12 cellular contexts compared by ENCODE assay signal in the genomic region with DNA sequence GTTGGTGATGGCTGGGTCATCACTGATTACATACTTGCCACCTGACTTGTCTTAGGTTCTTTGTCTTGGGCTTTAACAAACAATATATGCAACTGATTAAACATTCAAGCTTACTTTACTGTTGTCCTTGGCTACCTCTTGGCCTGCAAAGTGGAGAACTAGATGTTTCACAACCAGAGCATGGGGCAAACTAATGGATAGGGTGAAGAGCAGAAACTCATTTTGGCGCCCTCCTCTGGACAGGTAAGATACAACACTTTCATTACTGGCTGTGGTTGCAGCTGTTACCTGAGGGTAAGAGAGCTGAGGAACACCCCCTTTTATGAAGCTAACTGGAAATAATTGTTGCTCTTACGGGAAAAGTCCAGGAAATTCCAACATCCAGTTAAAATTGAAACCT.
DNase-seq lines count a peak whose midpoint lies in the region; TF ChIP-seq lines count a peak whose summit lies in the region.
"Had no signal": no experiment of that assay in that cellular context is flagged by ENCODE, and none has a peak within 500 bp of the region (broad histone marks: within the 10 kb centered on the region; RNA-seq: fewer than 3 reads in every experiment).

No MANE protein-coding gene starts in this region.

- DNase-seq in AG04449 (ENCODE audit: low read depth, low spot score) (no peak), Peyer's patch (peak in 1 of 3 donors; percentile 44), iPS DF 19.7 (ENCODE audit: low read depth, low spot score) (peak; percentile 17), NCI-H128 (lab: John Stamatoyannopoulos, UW; ENCODE audit: unreplicated experiment) (no peak), caudate nucleus (lab: John Stamatoyannopoulos, UW) (no peak), NCI-H1105 treated with DMSO at 0.1 percent for 48 hours (lab: John Stamatoyannopoulos, UW) (no peak), SKM-1 treated with dmso at 0.1 percent for 144 hours (lab: John Stamatoyannopoulos, UW; ENCODE audit: unreplicated experiment) (no peak)
- DNase-seq: activated T-cell treated with anti-CD3 and anti-CD28 coated beads, Interleukin-2, amount 50 U/mL, for 24 hours; left cardiac atrium; NCI-H1092 treated with DMSO at 0.1 percent for 48 hours; right cardiac atrium had no signal

- H3K27ac ChIP-seq in Peyer's patch (no peak overlapping the region), caudate nucleus (ENCODE audit: low read depth, low read length) (no peak overlapping the region)

- no peaks in the 10 kb centered on the region for H3K36me3 ChIP-seq in Peyer's patch

- H3K4me1 ChIP-seq in Peyer's patch, result no peaks in the 10 kb centered on the region

- POLR2A ChIA-PET in AG04449 (lab: Yijun Ruan, JAX), result no interaction called here

- CTCF ChIA-PET in AG04449 (lab: Yijun Ruan, JAX), result no interaction called here

- TF ChIP-seq POLR2A in Peyer's patch (IDR thresholded peaks at IDR 0.05), result no peak

- H3K4me3 ChIP-seq in AG04449 (ENCODE audit: low read depth, low read length) (no peak overlapping the region), Peyer's patch (no peak overlapping the region)

- no peaks in the 10 kb centered on the region for H3K27me3 ChIP-seq in Peyer's patch

- H3K9me3 ChIP-seq in Peyer's patch, result no peaks in the 10 kb centered on the region

- peak; percentile 5 for TF ChIP-seq CTCF in AG04449 (IDR thresholded peaks at IDR 0.05; ENCODE audit: insufficient read depth, low read length, missing control alignments)
- peak; percentile 43; the same call in 2 of the 3 replicates for TF ChIP-seq CTCF in GM12872 (IDR thresholded peaks at IDR 0.05; ENCODE audit: insufficient read depth, low read depth, low read length)
- peak in 4 of 6 experiments; percentile 15 to 65 (median 60) for TF ChIP-seq CTCF in Peyer's patch (IDR thresholded peaks at IDR 0.05)

Comparison
In these comparisons a context has a peak if more than half of its experiments do, and no peak if none do; other contexts are left out.
1. CTCF ChIP-seq: peak in every context shown above with its lines; median percentile 60 in Peyer's patch; 43 in GM12872; 5 in AG04449.